2 cellular contexts compared by ENCODE assay signal in genomic region chr2:109098921-109099273, GRCh38.
TF ChIP-seq lines count a peak whose summit lies in the region.

No MANE protein-coding gene starts in this region.

TF ChIP-seq in endothelial cell of umbilical vein, 7 proteins besides CTCF, POLR2A, EP300 and RAD21:
- TF ChIP-seq MAX (IDR thresholded peaks at IDR 0.05; ENCODE audit: insufficient read depth, insufficient read length) (no peak), EZH2 (IDR thresholded peaks at IDR 0.05; ENCODE audit: borderline replicate concordance, low read depth, low read length, severe bottlenecking) (no peak), MYC (IDR thresholded peaks at IDR 0.05; ENCODE audit: low read depth, low read length) (no peak), GATA2 (IDR thresholded peaks at IDR 0.05; ENCODE audit: insufficient read depth, insufficient read length, low read depth, low read length) (no peak)

TF ChIP-seq in GM23338, 12 proteins besides CTCF, POLR2A, EP300 and RAD21:
- TF ChIP-seq CREB1 (CRISPR knock-in tag; IDR thresholded peaks at IDR 0.05; ENCODE audit: low read depth) (no peak), JUNB (IDR thresholded peaks at IDR 0.05; ENCODE audit: unreplicated experiment) (no peak), STAT1 (IDR thresholded peaks at IDR 0.05; ENCODE audit: unreplicated experiment) (no peak)
